8 cellular contexts compared by ENCODE assay signal in the genomic region with DNA sequence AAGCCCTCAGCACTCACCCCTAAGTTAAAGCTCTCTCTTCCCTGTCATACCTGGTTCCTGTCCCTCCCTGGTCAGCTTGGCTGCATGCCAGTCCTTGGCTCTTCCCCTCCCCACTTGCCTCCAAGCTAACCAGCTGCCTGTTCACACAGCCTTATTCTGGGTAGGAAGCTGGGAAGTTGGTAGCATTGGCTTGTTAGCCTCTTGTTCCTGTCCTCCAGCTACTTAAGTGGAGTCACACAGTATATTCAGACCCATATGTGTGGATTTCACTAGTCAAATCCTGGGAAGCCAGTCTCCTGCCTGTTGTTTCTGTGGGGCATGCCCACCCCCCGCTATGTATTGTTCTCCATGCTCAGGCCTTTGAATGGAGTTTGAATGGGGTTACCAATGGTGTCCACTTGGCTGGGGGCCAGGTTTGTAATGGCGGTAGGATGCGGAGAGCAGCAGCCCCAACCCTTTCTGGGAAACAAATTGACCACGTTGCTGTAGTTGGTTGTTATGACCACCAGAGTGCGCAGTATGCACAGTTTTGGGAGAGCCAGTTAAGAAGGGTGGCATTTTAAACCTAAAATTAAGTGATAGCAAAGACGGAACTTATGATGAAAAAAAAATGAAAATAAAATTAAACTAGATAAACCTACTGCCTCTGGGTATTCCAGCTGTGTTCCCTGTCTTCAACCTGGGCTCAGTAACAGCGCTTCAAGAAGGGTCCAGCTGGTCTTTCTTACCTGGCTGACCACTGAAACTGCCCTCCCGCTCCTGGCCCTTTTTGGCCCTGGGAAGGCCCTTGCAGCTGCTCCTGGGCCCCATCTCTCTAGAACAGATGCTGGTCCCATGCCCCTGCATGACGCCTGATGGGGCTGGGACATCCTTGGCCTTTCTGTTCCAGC. TPM values are rescaled to one million over a fixed set of nuclear protein-coding genes. Genes with fewer than 3 reads are reported as not detected.
DNase-seq lines count a peak whose midpoint lies in the region; ATAC-seq and TF ChIP-seq lines count a peak whose summit lies in the region.

No MANE protein-coding gene starts in this region.

- TF ChIP-seq CTCF in IMR-90 (conservative IDR thresholded peaks at IDR 0.05; ENCODE audit: low read depth, low read length) (peak; percentile 93), OCI-LY3 (IDR thresholded peaks at IDR 0.05; ENCODE audit: low read depth, low read length) (peak; percentile 95), esophagus muscularis mucosa (IDR thresholded peaks at IDR 0.05) (peak; percentile 75 to 86 (median 84)), natural killer cell (IDR thresholded peaks at IDR 0.05) (peak; percentile 85)

- no peak overlapping the region for H3K56ac ChIP-seq in IMR-90 (ENCODE audit: extremely low read depth, insufficient read depth, low read length)

- no peak overlapping the region for H2BK120ac ChIP-seq in IMR-90 (ENCODE audit: low read depth, low read length)

- H2AK5ac ChIP-seq in IMR-90 (ENCODE audit: low read depth, low read length) = 0 out of 2 replicates have a peak overlapping the region, but pooled peaks have one; percentile 14

- in situ Hi-C loops in IMR-90 (cut with MboI; ENCODE audit: low sequenced_read_pairs) = no loop called here

- peak overlapping the region; percentile 36 for H2AFZ ChIP-seq in IMR-90 (replicated peaks; ENCODE audit: low read length, poor library complexity)
- H2AFZ ChIP-seq in OCI-LY3 (ENCODE audit: low read depth, low read length) = peak overlapping the region; percentile 80

- H3K79me2 ChIP-seq in OCI-LY3 (ENCODE audit: low read length) = no peaks in the 10 kb centered on the region

- H3K9me3 ChIP-seq in IMR-90 (ENCODE audit: control insufficient read depth, insufficient read depth, low read length) (no peaks in the 10 kb centered on the region), OCI-LY3 (ENCODE audit: insufficient read depth, low read length) (no peaks in the 10 kb centered on the region), esophagus muscularis mucosa (no peaks in the 10 kb centered on the region)

- no peak overlapping the region for H3K4me3 Mint-ChIP-seq in natural killer cell

- H3K9ac ChIP-seq in IMR-90 (ENCODE audit: low read depth, low read length) = no peak overlapping the region
- H3K9ac ChIP-seq in OCI-LY3 (ENCODE audit: low read length) = 0 out of 2 replicates have a peak overlapping the region, but pooled peaks have one; percentile 1

- H3K9me3 Mint-ChIP-seq in natural killer cell = no peaks in the 10 kb centered on the region

- H3K27me3 ChIP-seq in IMR-90 (ENCODE audit: control insufficient read depth, insufficient read depth, low read length) = peaks cover 4% of the 10 kb centered on the region
- H3K27me3 ChIP-seq in OCI-LY3 (ENCODE audit: low read depth, low read length) = peaks cover 14% of the 10 kb centered on the region
- no peaks in the 10 kb centered on the region for H3K27me3 ChIP-seq in esophagus muscularis mucosa

- peak overlapping the region; percentile 44 for H2AK9ac ChIP-seq in IMR-90 (replicated peaks; ENCODE audit: low read depth, low read length, poor library complexity)

- H4K91ac ChIP-seq in IMR-90 (ENCODE audit: insufficient read depth, low read depth, low read length) = 0 out of 2 replicates have a peak overlapping the region, but pooled peaks have one; percentile 28

- no peaks in the 10 kb centered on the region for H3K36me3 Mint-ChIP-seq in natural killer cell

- no peak for TF ChIP-seq POLR2A in IMR-90 (IDR thresholded peaks at IDR 0.05; ENCODE audit: low read depth, low read length)
- no peak for TF ChIP-seq POLR2A in esophagus muscularis mucosa (IDR thresholded peaks at IDR 0.05; ENCODE audit: low read depth)

- TF ChIP-seq EP300 in esophagus muscularis mucosa (IDR thresholded peaks at IDR 0.05) = no peak

- CTCF ChIA-PET in IMR-90 (lab: Yijun Ruan, JAX) = interaction anchor here (0.6 to 2.9 kb wide), 9 partner anchors 17 to 211 kb away, joined by 3 to 20 read pairs (median 5); no protein-coding TSS in a partner anchor

- H2BK20ac ChIP-seq in IMR-90 (ENCODE audit: low read depth, low read length) = no peak overlapping the region; the same call in 1 of the 2 replicates

- H3K27ac Mint-ChIP-seq in natural killer cell = no peak overlapping the region

- no peak overlapping the region for H3K4ac ChIP-seq in IMR-90 (ENCODE audit: low read depth, low read length)

- BruUV-seq in IMR-90 (replicated peaks; lab: Mats Ljungman, UMichigan) = no TSS peak

- WGBS in IMR-90 (ENCODE audit: extremely low coverage in 2 of 2, insufficient read length in 1 of 2), 2 experiments = 46% methylated on average over 4 of the region's 9 CpGs; no CpG with 5 or more reads in 1 of the 2 experiments
- 29% methylated on average over 9 of the region's 9 CpGs for WGBS in esophagus muscularis mucosa

- no peaks in the 10 kb centered on the region for H3K9me1 ChIP-seq in IMR-90 (ENCODE audit: insufficient read depth, low read length)

- intact Hi-C loops in IMR-90 (cut with micrococcal nuclease) (loop anchor here (1.0 to 5.0 kb wide), 2 partner anchors 144 to 479 kb away; no protein-coding TSS in a partner anchor), esophagus muscularis mucosa (cut with DNase I) (loop anchor here (5.0 kb wide), 1 partner anchor 144 kb away; no protein-coding TSS in a partner anchor), natural killer cell (cut with micrococcal nuclease) (loop anchor here (1.0 kb wide), 3 partner anchors 42 to 144 kb away; no protein-coding TSS in a partner anchor)

- H2BK5ac ChIP-seq in IMR-90 (ENCODE audit: low read depth, low read length, poor library complexity, severe bottlenecking) = no peak overlapping the region

- H3K14ac ChIP-seq in IMR-90 (replicated peaks; ENCODE audit: low read depth, low read length) = 0 out of 2 replicates have a peak overlapping the region, but pooled peaks have one; percentile 15

- no peaks in the 10 kb centered on the region for H3K79me1 ChIP-seq in IMR-90 (ENCODE audit: low read depth in 1 of 2, low read length in 2 of 2)

- TF ChIP-seq RAD21 in IMR-90 (IDR thresholded peaks at IDR 0.05; ENCODE audit: low read length) = peak; percentile 91

- H3K27ac ChIP-seq in IMR-90 (ENCODE audit: insufficient read depth, low read length) (no peak overlapping the region), OCI-LY3 (ENCODE audit: low read length) (no peak overlapping the region), esophagus muscularis mucosa (replicated peaks in 1 of 4) (no peak overlapping the region)

- no peak overlapping the region for H3K23ac ChIP-seq in IMR-90 (ENCODE audit: low read depth, low read length)

- H3K18ac ChIP-seq in IMR-90 (ENCODE audit: low read depth, low read length) = no peak overlapping the region

- H4K8ac ChIP-seq in IMR-90 (ENCODE audit: low read depth in 2 of 2, low read length in 2 of 2) = no peak overlapping the region; a peak in 1 of 4 replicates

- H3K4me1 Mint-ChIP-seq in natural killer cell = peaks cover 11 to 12% of the 10 kb centered on the region in 2 donors

- DNase-seq in ELR (ENCODE audit: low read depth) = peak; percentile 80
- DNase-seq in IMR-90 = peak; percentile 81
- peak; percentile 78 for DNase-seq in activated CD8-positive, alpha-beta memory T cell treated with anti-CD3 and anti-CD28 coated beads, Interleukin-2, amount 50 U/mL, for 48 hours
- DNase-seq in esophagus muscularis mucosa (ENCODE audit: extremely low spot score) = no peak
- DNase-seq in natural killer cell = peak; percentile 49
- DNase-seq in stimulated activated naive CD4-positive, alpha-beta T cell treated with Interleukin-2 at 50 U/mL for 16 hours (lab: John Stamatoyannopoulos, UW) = peak; percentile 57

- peaks cover 4% of the 10 kb centered on the region for H3K4me1 ChIP-seq in IMR-90 (ENCODE audit: control insufficient read depth, insufficient read depth, low read length)
- H3K4me1 ChIP-seq in OCI-LY3 (ENCODE audit: low read length) = peaks cover 12% of the 10 kb centered on the region
- H3K4me1 ChIP-seq in esophagus muscularis mucosa = peaks cover 12 to 20% (median 17%) of the 10 kb centered on the region in 4 donors

- H3K36me3 ChIP-seq in IMR-90 (ENCODE audit: control insufficient read depth, insufficient read depth, low read length) (no peaks in the 10 kb centered on the region), OCI-LY3 (replicated peaks; ENCODE audit: low read depth, low read length) (no peaks in the 10 kb centered on the region), esophagus muscularis mucosa (no peaks in the 10 kb centered on the region)

- H3K27me3 Mint-ChIP-seq in natural killer cell (ENCODE audit: low read depth in 2 of 2) = no peaks in the 10 kb centered on the region

- H3K4me3 ChIP-seq in IMR-90 (ENCODE audit: insufficient read depth, low read depth, low read length) = no peak overlapping the region
- H3K4me3 ChIP-seq in OCI-LY3 (ENCODE audit: low read length) = peak overlapping the region; percentile 41
- no peak overlapping the region for H3K4me3 ChIP-seq in esophagus muscularis mucosa

- H3K4me2 ChIP-seq in IMR-90 (ENCODE audit: low read depth, low read length) (peak overlapping the region; percentile 42), OCI-LY3 (ENCODE audit: low read length) (peak overlapping the region; percentile 58)

- H4K5ac ChIP-seq in IMR-90 (ENCODE audit: low read depth, low read length) = no peak overlapping the region

- dilution Hi-C loops in IMR-90 (cut with HindIII; ENCODE audit: low sequenced_read_pairs, unreplicated experiment) = no loop called here

- POLR2A ChIA-PET in IMR-90 (lab: Charles Lee; ENCODE audit: unreplicated experiment) = interaction anchor here (1.2 kb wide), 1 partner anchor 177 kb away, joined by 9 read pairs; no protein-coding TSS in a partner anchor

- H4K20me1 ChIP-seq in IMR-90 (ENCODE audit: insufficient read depth, low read length) (peaks cover 5% of the 10 kb centered on the region; the same call in 1 of the 2 replicates), OCI-LY3 (ENCODE audit: insufficient read depth, low read length) (no peaks in the 10 kb centered on the region)

- H2BK15ac ChIP-seq in IMR-90 (ENCODE audit: low read depth, low read length) = no peak overlapping the region

- ATAC-seq in IMR-90 (ENCODE audit: low read depth) = peak; percentile 91
- peak; percentile 85 to 91 (median 88) for ATAC-seq in natural killer cell
- no peak for ATAC-seq in HG03460 (IDR thresholded peaks at IDR 0.05; ENCODE audit: unreplicated experiment)

RNA-seq across cellular contexts. Expression of a gene that starts 10.7 kb away (rescaled TPM):
- total RNA-seq in IMR-90 (2012; rRNA removed) (2,360 and 3,444 TPM in 2 replicates), esophagus muscularis mucosa (1,000 to 10,000 TPM in 3 of 4 donors, 100 to 1,000 TPM in 1; 879 to 1,878 (median 1,387) TPM), natural killer cell (1,000 to 10,000 TPM; 2,027 to 2,376 (median 2,290) TPM)
- 2,477 and 2,872 TPM in 2 replicates for polyA plus RNA-seq in IMR-90 (2012; rRNA removed)
- polyA plus RNA-seq in IMR-90 (2012; cell fraction: cytosol; rRNA removed) = 2,410 and 4,196 TPM in 2 replicates
- polyA plus RNA-seq in IMR-90 (2012; cell fraction: nucleus; rRNA removed; ENCODE audit: low replicate concordance) = 593 and 1,092 TPM in 2 replicates

RNA-seq across cellular contexts. Expression of a gene that starts 37.2 kb away (rescaled TPM):
- total RNA-seq in IMR-90 (2012; rRNA removed) (13.1 and 17.4 TPM in 2 replicates), esophagus muscularis mucosa (100 to 1,000 TPM in 1 of 4 donors, 10 to 100 TPM in 3; 41.1 to 102 (median 76.7) TPM), natural killer cell (100 to 1,000 TPM; 128 to 200 (median 174) TPM)
- polyA plus RNA-seq in IMR-90 (2012; rRNA removed) = 11.0 and 11.4 TPM in 2 replicates
- polyA plus RNA-seq in IMR-90 (2012; cell fraction: cytosol; rRNA removed) = 11.9 and 16.6 TPM in 2 replicates
- polyA plus RNA-seq in IMR-90 (2012; cell fraction: nucleus; rRNA removed; ENCODE audit: low replicate concordance) = 9.6 and 12.8 TPM in 2 replicates

RNA-seq across cellular contexts. Expression of a gene that starts 44.4 kb away (rescaled TPM):
- total RNA-seq in IMR-90 (2012; rRNA removed) (1.4 and 1.6 TPM in 2 replicates), esophagus muscularis mucosa (under 1 TPM in 3 of 4 donors, not detected in 1; 0.17 to 0.42 (median 0.29) TPM), natural killer cell (under 1 TPM; 0.40 to 0.93 (median 0.54) TPM)
- 3.3 TPM in 2 replicates for polyA plus RNA-seq in IMR-90 (2012; rRNA removed)
- polyA plus RNA-seq in IMR-90 (2012; cell fraction: cytosol; rRNA removed) = 2.1 and 6.1 TPM in 2 replicates
- 4.0 and 10.4 TPM in 2 replicates for polyA plus RNA-seq in IMR-90 (2012; cell fraction: nucleus; rRNA removed; ENCODE audit: low replicate concordance)
